8 cellular contexts compared by ENCODE assay signal in the genomic region with DNA sequence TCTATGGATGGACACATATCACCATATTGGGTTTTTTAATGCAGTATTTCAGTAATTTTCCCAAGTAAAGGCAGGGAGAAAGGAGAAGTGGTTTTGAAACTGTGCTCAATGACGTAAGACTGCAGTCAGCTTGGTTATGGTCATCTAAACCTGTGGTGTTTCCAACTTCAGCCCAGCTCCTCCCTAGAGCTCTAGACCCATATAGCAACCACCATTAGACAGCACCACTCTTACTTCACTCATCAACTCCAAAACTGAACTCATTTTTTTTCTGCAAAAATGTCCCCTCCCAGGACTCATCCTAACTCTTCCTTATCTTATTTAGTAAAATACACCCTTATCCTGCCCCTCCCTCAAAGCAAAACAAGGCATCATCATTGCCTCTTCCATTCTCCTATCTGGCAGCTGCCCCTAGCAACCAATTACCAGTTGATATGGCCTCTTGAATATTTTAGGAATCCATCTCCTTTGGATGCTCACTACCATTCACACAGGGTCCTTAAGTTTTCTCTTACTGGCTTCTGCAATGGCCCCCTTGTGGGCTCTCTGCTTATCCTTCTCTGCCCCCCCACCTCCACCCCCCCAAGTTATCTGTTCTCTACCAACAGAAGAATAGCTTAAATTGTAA. TPM values are rescaled to one million over a fixed set of nuclear protein-coding genes. Genes with fewer than 3 reads are reported as not detected.
A peak's percentile ranks its signal among the peaks of the same experiment; 100 is the strongest.
DNase-seq lines count a peak whose midpoint lies in the region; ATAC-seq lines count a peak whose summit lies in the region.

No MANE protein-coding gene starts in this region.

- peaks cover 13% of the 10 kb centered on the region for H3K79me1 ChIP-seq in trophoblast cell (ENCODE audit: low read length)

- no peaks in the 10 kb centered on the region for H3K36me3 ChIP-seq in trophoblast cell (ENCODE audit: control insufficient read depth in 1 of 2, insufficient read depth in 2 of 2, low read length in 2 of 2)

- WGBS in trophoblast cell (ENCODE audit: extremely low coverage, insufficient coverage, insufficient read length), result no CpG with 5 or more reads among the region's 1 CpG

- no peak overlapping the region for H3K27ac ChIP-seq in trophoblast cell (ENCODE audit: low read depth, low read length)

- peak overlapping the region; percentile 91 for H3K27ac Mint-ChIP-seq in activated CD4-positive, alpha-beta T cell treated with anti-CD3 and anti-CD28 coated beads for 36 hours

- no peak overlapping the region for H2BK12ac ChIP-seq in trophoblast cell (ENCODE audit: low read length)

- H4K91ac ChIP-seq in trophoblast cell (ENCODE audit: low read depth, low read length), result no peak overlapping the region

- no peak overlapping the region for H3K4me3 ChIP-seq in trophoblast cell (ENCODE audit: low read depth, low read length)

- no peak for DNase-seq in activated CD4-positive, alpha-beta T cell treated with anti-CD3 and anti-CD28 coated beads for 36 hours
- no peak for DNase-seq in activated CD4-positive, alpha-beta T cell treated with anti-CD3 and anti-CD28 coated beads for 4 hours
- DNase-seq in KBM-7, result peak; percentile 59
- peak; percentile 57 for DNase-seq in amniotic epithelial cell (ENCODE audit: low read depth)
- DNase-seq in trophoblast cell, result peak; percentile 33 to 45
- no peak for DNase-seq in stimulated activated CD4-positive, alpha-beta T cell treated with anti-CD3 and anti-CD28 coated beads, Interleukin-4, amount 100 ng/mL, for 4 hours
- DNase-seq in UCSD-AML1 (lab: John Stamatoyannopoulos, UW; ENCODE audit: unreplicated experiment), result no peak

- H3K79me2 ChIP-seq in trophoblast cell (ENCODE audit: control insufficient read depth, insufficient read depth, low read length, poor library complexity), result peaks cover 19% of the 10 kb centered on the region

- in situ Hi-C loops in KBM-7 (cut with MboI; ENCODE audit: low pct_unique_long_range_greater_than_20kb, low sequenced_read_pairs), result no loop called here

- intact Hi-C loops in activated CD4-positive, alpha-beta T cell treated with anti-CD3 and anti-CD28 coated beads for 36 hours (cut with DNase I, micrococcal nuclease), result loop anchor here in 1 of 2 experiments (2.0 kb wide), 4 partner anchors 41 to 513 kb away; a partner anchor contains a TSS

- CTCF ChIA-PET in activated CD4-positive, alpha-beta T cell treated with anti-CD3 and anti-CD28 coated beads for 36 hours (lab: Charles Lee), result interaction anchor here (0.6 to 5.5 kb wide), 10 partner anchors 10 to 81 kb away, joined by 3 to 56 read pairs (median 4); no protein-coding TSS in a partner anchor

- H3K14ac ChIP-seq in trophoblast cell (ENCODE audit: low read length), result no peak overlapping the region

- no peak overlapping the region for H2BK120ac ChIP-seq in trophoblast cell (ENCODE audit: insufficient read depth, low read length, poor library complexity)

- ATAC-seq in activated CD4-positive, alpha-beta T cell treated with anti-CD3 and anti-CD28 coated beads for 36 hours, result no peak
- ATAC-seq in GM19455 (IDR thresholded peaks at IDR 0.05; ENCODE audit: unreplicated experiment), result no peak

- H2BK5ac ChIP-seq in trophoblast cell (ENCODE audit: low read depth, low read length, poor library complexity), result no peak overlapping the region

- H3K36me3 Mint-ChIP-seq in activated CD4-positive, alpha-beta T cell treated with anti-CD3 and anti-CD28 coated beads for 36 hours (ENCODE audit: low read depth), result peaks cover 3% of the 10 kb centered on the region

- no peak overlapping the region for H3K4ac ChIP-seq in trophoblast cell (ENCODE audit: low read depth, low read length)

- POLR2A ChIA-PET in activated CD4-positive, alpha-beta T cell treated with anti-CD3 and anti-CD28 coated beads for 36 hours (lab: Charles Lee), result interaction anchor here (1.3 kb wide), 1 partner anchor 111 kb away, joined by 4 read pairs; no protein-coding TSS in a partner anchor

- H2AK5ac ChIP-seq in trophoblast cell (ENCODE audit: low read length), result no peak overlapping the region

- H3K18ac ChIP-seq in trophoblast cell (ENCODE audit: low read length), result no peak overlapping the region

- H3K27me3 Mint-ChIP-seq in activated CD4-positive, alpha-beta T cell treated with anti-CD3 and anti-CD28 coated beads for 36 hours, result no peaks in the 10 kb centered on the region

- H4K8ac ChIP-seq in trophoblast cell (ENCODE audit: low read depth, low read length), result no peak overlapping the region

- H3K23ac ChIP-seq in trophoblast cell (ENCODE audit: low read length), result no peak overlapping the region

- H3K9me3 ChIP-seq in trophoblast cell (ENCODE audit: insufficient read depth, low read depth, low read length), result no peaks in the 10 kb centered on the region

- peak overlapping the region; percentile 74 for H3K4me2 ChIP-seq in trophoblast cell (ENCODE audit: low read length)

- no peak overlapping the region for H4K12ac ChIP-seq in trophoblast cell (ENCODE audit: low read depth, low read length)

- H3K4me1 ChIP-seq in trophoblast cell (ENCODE audit: control insufficient read depth in 1 of 2, insufficient read depth in 2 of 2, low read length in 2 of 2), result peaks cover 0 to 3% of the 10 kb centered on the region in 2 experiments

- no peak overlapping the region for H3K9ac ChIP-seq in trophoblast cell (ENCODE audit: low read length)

- H3K4me3 Mint-ChIP-seq in activated CD4-positive, alpha-beta T cell treated with anti-CD3 and anti-CD28 coated beads for 36 hours, result peak overlapping the region; percentile 87

- no peaks in the 10 kb centered on the region for H3K9me3 Mint-ChIP-seq in activated CD4-positive, alpha-beta T cell treated with anti-CD3 and anti-CD28 coated beads for 36 hours (ENCODE audit: low read depth)

- no peaks in the 10 kb centered on the region for H3K27me3 ChIP-seq in trophoblast cell (ENCODE audit: insufficient read depth, low read length)

- H3K4me1 Mint-ChIP-seq in activated CD4-positive, alpha-beta T cell treated with anti-CD3 and anti-CD28 coated beads for 36 hours, result peaks cover 34% of the 10 kb centered on the region

- no peak overlapping the region for H2AFZ ChIP-seq in trophoblast cell (ENCODE audit: insufficient read depth, low read length, poor library complexity)

RNA-seq across cellular contexts. Expression of a gene that starts 1.5 kb away (rescaled TPM):
- 10 to 100 TPM; 30.7 to 33.7 TPM for total RNA-seq in activated CD4-positive, alpha-beta T cell treated with anti-CD3 and anti-CD28 coated beads for 36 hours
- polyA plus RNA-seq in trophoblast cell (2013), result 42.3 and 43.6 TPM in 2 replicates

RNA-seq across cellular contexts. Expression of a gene that starts 55.7 kb away (rescaled TPM):
- 10 to 100 TPM in 1 of 2 experiments, 1 to 10 TPM in 1; 9.8 to 13.5 TPM for total RNA-seq in activated CD4-positive, alpha-beta T cell treated with anti-CD3 and anti-CD28 coated beads for 36 hours
- polyA plus RNA-seq in trophoblast cell (2013), result 15.9 and 16.0 TPM in 2 replicates

Comparison
In these comparisons a context has a peak if more than half of its experiments do, and no peak if none do; other contexts are left out.
1. DNase-seq: peak in KBM-7 (single experiment), amniotic epithelial cell (single experiment) and trophoblast cell (2 of 2); none in activated CD4-positive, alpha-beta T cell treated with anti-CD3 and anti-CD28 coated beads for 36 hours (single experiment), activated CD4-positive, alpha-beta T cell treated with anti-CD3 and anti-CD28 coated beads for 4 hours (0 of 2), stimulated activated CD4-positive, alpha-beta T cell treated with anti-CD3 and anti-CD28 coated beads, Interleukin-4, amount 100 ng/mL, for 4 hours (0 of 2) and UCSD-AML1 (single experiment).